ENCODE assay signal across 17 cellular contexts in the genomic region with DNA sequence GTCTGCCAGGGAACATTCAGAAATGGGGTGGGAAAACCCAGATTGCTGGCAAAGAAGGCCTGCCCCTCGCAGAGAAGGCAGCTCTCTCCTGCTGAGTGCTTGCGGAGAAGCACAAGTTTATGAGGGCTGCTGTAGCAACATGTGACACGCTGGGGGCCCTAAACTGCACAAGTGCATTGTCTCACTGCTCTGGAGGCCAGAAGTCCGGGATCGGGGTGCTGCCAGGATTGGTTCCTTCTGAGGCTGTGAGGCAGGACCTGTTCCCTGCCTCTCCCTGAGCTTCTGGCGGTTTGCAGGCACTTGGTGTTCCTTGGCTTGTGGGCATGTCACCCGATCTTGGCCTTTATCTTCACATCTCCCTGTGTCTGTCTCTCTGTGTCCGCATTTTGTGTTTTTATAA.
DNase-seq lines count a peak whose midpoint lies in the region; FAIRE-seq and TF ChIP-seq lines count a peak whose summit lies in the region.
"Had no signal": no experiment of that assay in that cellular context is flagged by ENCODE, and none has a peak within 500 bp of the region (broad histone marks: within the 10 kb centered on the region; RNA-seq: fewer than 3 reads in every experiment).

No MANE protein-coding gene starts in this region.

- no peaks in the 10 kb centered on the region for H3K36me3 ChIP-seq in HEK293 (ENCODE audit: control insufficient read depth in 2 of 2, insufficient read depth in 1 of 2, low read length in 2 of 2)
- H3K36me3 ChIP-seq in kidney (ENCODE audit: control insufficient read depth in 1 of 2, insufficient read depth in 2 of 2, low read length in 2 of 2), result no peaks in the 10 kb centered on the region
- no peaks in the 10 kb centered on the region for H3K36me3 ChIP-seq in suprapubic skin
- H3K36me3 ChIP-seq: BLaER1, Peyer's patch, SJSA1 had no signal

- no peaks in the 10 kb centered on the region for H3K9me3 ChIP-seq in HEK293 (ENCODE audit: control insufficient read depth, insufficient read depth, low read depth, low read length)
- H3K9me3 ChIP-seq in kidney (ENCODE audit: control insufficient read depth in 1 of 2, low read length in 2 of 2), result no peaks in the 10 kb centered on the region
- H3K9me3 ChIP-seq in suprapubic skin, result no peaks in the 10 kb centered on the region
- H3K9me3 ChIP-seq: BLaER1, Peyer's patch, SJSA1 had no signal

- H3K4me1 ChIP-seq in HEK293 (ENCODE audit: control insufficient read depth, insufficient read depth, low read length) (no peaks in the 10 kb centered on the region), kidney (ENCODE audit: control insufficient read depth in 1 of 2, insufficient read depth in 1 of 2, low read depth in 1 of 2, low read length in 2 of 2) (no peaks in the 10 kb centered on the region), suprapubic skin (peaks cover 50% of the 10 kb centered on the region)
- H3K4me1 ChIP-seq: BLaER1, SJSA1 had no signal

- intact Hi-C loops in kidney (cut with DNase I), result no loop called here

- no peaks in the 10 kb centered on the region for H3K27me3 ChIP-seq in suprapubic skin
- H3K27me3 ChIP-seq: BLaER1, Peyer's patch had no signal

- no peak for TF ChIP-seq EP300 in suprapubic skin (IDR thresholded peaks at IDR 0.05)

- POLR2A ChIA-PET in HEK293 (lab: Yijun Ruan, JAX), result no interaction called here

- no peak overlapping the region for H3K4me3 ChIP-seq in HEK293 (ENCODE audit: low read depth, low read length)
- H3K4me3 ChIP-seq in kidney (ENCODE audit: low read length in 2 of 2), result no peak overlapping the region
- no peak overlapping the region for H3K4me3 ChIP-seq in suprapubic skin
- H3K4me3 ChIP-seq: BLaER1, Peyer's patch, SJSA1 had no signal

- H3K27ac ChIP-seq in HEK293 (ENCODE audit: extremely low read depth, low read depth, low read length), result no peak overlapping the region
- H3K27ac ChIP-seq in kidney (ENCODE audit: low read depth in 2 of 2, low read length in 2 of 2), result no peak overlapping the region
- peak overlapping the region; percentile 48 for H3K27ac ChIP-seq in suprapubic skin
- H3K27ac ChIP-seq: BLaER1, Peyer's patch, SJSA1 had no signal

- no peak for TF ChIP-seq POLR2A in suprapubic skin (IDR thresholded peaks at IDR 0.05)

- no peak for FAIRE-seq in kidney (lab: Jason Lieb, UNC)
- FAIRE-seq: G401.6, H54 had no signal

- CTCF ChIA-PET in HEK293 (lab: Yijun Ruan, JAX), result interaction anchor here (0.7 kb wide), 1 partner anchor 39 kb away, joined by 4 read pairs; no protein-coding TSS in a partner anchor

- DNase-seq in NCI-H2171 treated with DMSO at 0.1 percent for 48 hours (lab: John Stamatoyannopoulos, UW) (peak; percentile 4), NCI-H2171 (lab: John Stamatoyannopoulos, UW) (no peak), kidney (peak; percentile 69), suprapubic skin (ENCODE audit: low spot score in 2 of 2) (no peak), pons (ENCODE audit: low spot score) (no peak), putamen (ENCODE audit: low spot score) (no peak)
- DNase-seq: CD4-positive, alpha-beta memory T cell; HFFc6; IMR-90; NCI-H1930; NCI-H524 treated with DMSO at 0.1 percent for 48 hours had no signal

- 68% methylated on average over 3 of the region's 8 CpGs for WGBS in suprapubic skin

- TF ChIP-seq CTCF in HEK293 (tag by site-specific recombination; IDR thresholded peaks at IDR 0.05) (no peak), kidney (IDR thresholded peaks at IDR 0.05; ENCODE audit: borderline replicate concordance, extremely low read depth, insufficient read depth) (no peak), suprapubic skin (IDR thresholded peaks at IDR 0.05) (no peak)

- no peak overlapping the region for H3K9ac ChIP-seq in kidney (ENCODE audit: low read length in 2 of 2)
- H3K9ac ChIP-seq: BLaER1 had no signal

TF ChIP-seq in HEK293, 187 proteins besides CTCF, POLR2A, EP300 and RAD21:
- TF ChIP-seq ZBTB20 (tag by site-specific recombination; IDR thresholded peaks at IDR 0.05) (0 out of 2 replicates have a peak, but pooled peaks have one; percentile 35), GLIS1 (tag by site-specific recombination; IDR thresholded peaks at IDR 0.05) (peak; percentile 95), ZBTB48 (tag by site-specific recombination; IDR thresholded peaks at IDR 0.05) (0 out of 2 replicates have a peak, but pooled peaks have one; percentile 22), ZNF155 (tag by site-specific recombination; IDR thresholded peaks at IDR 0.05) (no peak), SCRT2 (tag by site-specific recombination; IDR thresholded peaks at IDR 0.05) (peak; percentile 63), ZNF223 (tag by site-specific recombination; IDR thresholded peaks at IDR 0.05) (no peak), ZBTB17 (tag by site-specific recombination; IDR thresholded peaks at IDR 0.05) (peak; percentile 45; the same call in 1 of the 2 replicates), ZNF837 (tag by site-specific recombination; IDR thresholded peaks at IDR 0.05) (no peak), OSR2 (tag by site-specific recombination; IDR thresholded peaks at IDR 0.05) (0 out of 2 replicates have a peak, but pooled peaks have one; percentile 17), ZNF423 (tag by site-specific recombination; IDR thresholded peaks at IDR 0.05) (peak; percentile 69), ZIC2 (tag by site-specific recombination; IDR thresholded peaks at IDR 0.05) (peak; percentile 97)
TF ChIP-seq in HEK293: peak in this region for 8.

Comparison
In these comparisons a context has a peak if more than half of its experiments do, and no peak if none do; other contexts are left out.
1. DNase-seq: peak in NCI-H2171 treated with DMSO at 0.1 percent for 48 hours (single experiment) and kidney (single experiment); none in NCI-H2171 (single experiment), suprapubic skin (0 of 2), pons (single experiment) and putamen (single experiment).